Comparison of ENCODE assay signal across 8 cellular contexts in the genomic region with DNA sequence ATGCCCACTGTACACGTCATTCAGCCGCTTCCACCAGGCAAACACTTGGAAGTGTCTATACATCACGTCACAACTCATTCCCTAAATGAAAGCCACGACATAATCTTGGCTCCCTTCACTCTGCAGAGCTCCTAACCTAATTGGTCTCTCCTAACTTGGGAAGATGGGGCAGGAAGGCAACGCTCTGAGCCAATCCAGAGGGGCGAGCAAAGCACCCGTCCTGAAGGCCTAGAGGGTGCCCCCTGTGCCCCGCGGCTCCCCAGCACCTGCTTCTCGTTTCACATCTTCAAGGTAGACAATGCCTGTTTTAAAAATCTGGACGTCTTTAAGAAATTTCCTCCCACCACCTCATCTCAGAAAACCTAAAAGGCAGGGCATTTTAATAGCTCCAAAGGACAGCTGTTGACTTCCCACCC. TPM values are rescaled to one million over a fixed set of nuclear protein-coding genes. Genes with fewer than 3 reads are reported as not detected.
DNase-seq lines count a peak whose midpoint lies in the region; ATAC-seq and TF ChIP-seq lines count a peak whose summit lies in the region.

No MANE protein-coding gene starts in this region.

- DNase-seq in DND-41 (peak; percentile 12), MG63 (peak; percentile 37), chondrocyte (ENCODE audit: low spot score) (no peak), mesendoderm (peak; percentile 26), aorta (no peak), T-helper 9 cell (no peak), NCI-H187 (lab: John Stamatoyannopoulos, UW) (no peak)

- no peak overlapping the region for H2BK120ac ChIP-seq in mesendoderm (ENCODE audit: low read depth, low read length)

- H3K4me1 ChIP-seq in DND-41 (ENCODE audit: insufficient read depth, low read length): peaks cover 36% of the 10 kb centered on the region
- peaks cover 3% of the 10 kb centered on the region for H3K4me1 ChIP-seq in mesendoderm (ENCODE audit: control insufficient read depth, low read depth, low read length)
- peaks cover 0 to 2% of the 10 kb centered on the region in 2 donors for H3K4me1 ChIP-seq in aorta (ENCODE audit: control insufficient read depth in 1 of 2, insufficient read depth in 2 of 2, low read length in 2 of 2)

- H3K9me3 Mint-ChIP-seq in chondrocyte (ENCODE audit: low read depth): no peaks in the 10 kb centered on the region

- ATAC-seq in DND-41 (ENCODE audit: insufficient read depth, low read depth) (peak; percentile 25; the same call in 2 of the 3 replicates), aorta (ENCODE audit: low FRiP score) (no peak), GM21529 (IDR thresholded peaks at IDR 0.05; ENCODE audit: unreplicated experiment) (no peak)

- peaks cover 55% of the 10 kb centered on the region for H3K79me2 ChIP-seq in DND-41 (ENCODE audit: insufficient read depth, low read length)
- peaks cover 22% of the 10 kb centered on the region for H3K79me2 ChIP-seq in mesendoderm (ENCODE audit: control insufficient read depth, insufficient read depth, low read length)

- peaks cover 11% of the 10 kb centered on the region for H3K27me3 Mint-ChIP-seq in chondrocyte (ENCODE audit: low read depth)

- H2AK5ac ChIP-seq in mesendoderm (ENCODE audit: low read length): no peak overlapping the region

- H3K9ac ChIP-seq in DND-41 (ENCODE audit: low read depth, low read length) (peak overlapping the region; percentile 80), mesendoderm (ENCODE audit: low read length) (peak overlapping the region; percentile 97)

- whole genome bisulfite sequencing in mesendoderm (ENCODE audit: extremely low coverage, insufficient coverage, low lambda C conversion rate): no CpG with 5 or more reads among the region's 11 CpGs
- 5 to 8% methylated on average over 11 of the region's 11 CpGs for WGBS in aorta, 2 donors

- peaks cover 25% of the 10 kb centered on the region for H4K20me1 ChIP-seq in DND-41 (ENCODE audit: insufficient read depth, low read length)

- H3K36me3 ChIP-seq in DND-41 (ENCODE audit: insufficient read depth, low read length): peaks cover 46% of the 10 kb centered on the region
- H3K36me3 ChIP-seq in MG63: peaks cover 50% of the 10 kb centered on the region
- H3K36me3 ChIP-seq in mesendoderm (ENCODE audit: control insufficient read depth, insufficient read depth, low read length): peaks cover 6% of the 10 kb centered on the region
- H3K36me3 ChIP-seq in aorta (ENCODE audit: control insufficient read depth in 1 of 2, insufficient read depth in 2 of 2, low read length in 1 of 2): no peaks in the 10 kb centered on the region

- H2BK15ac ChIP-seq in mesendoderm (replicated peaks; ENCODE audit: low read depth): no peak overlapping the region

- H3K27ac ChIP-seq in DND-41 (ENCODE audit: low read length) (peak overlapping the region; percentile 75), mesendoderm (ENCODE audit: low read depth, low read length) (no peak overlapping the region), aorta (ENCODE audit: low read depth in 1 of 2, low read length in 2 of 2) (no peak overlapping the region)

- H2AFZ ChIP-seq in DND-41 (ENCODE audit: low read depth, low read length): peak overlapping the region; percentile 69

- peak overlapping the region; percentile 61 for H3K27ac Mint-ChIP-seq in chondrocyte (ENCODE audit: unreplicated experiment)

- peaks cover 20% of the 10 kb centered on the region for H3K4me1 Mint-ChIP-seq in chondrocyte (ENCODE audit: low read depth)

- TF ChIP-seq CTCF in DND-41 (IDR thresholded peaks at IDR 0.05; ENCODE audit: borderline replicate concordance, extremely low read depth, low read length, poor library complexity, severe bottlenecking) (no peak), chondrocyte (IDR thresholded peaks at IDR 0.05) (no peak)

- no peak overlapping the region for H2BK5ac ChIP-seq in mesendoderm (ENCODE audit: low read length)

- H3K9me3 ChIP-seq in DND-41 (ENCODE audit: insufficient read depth, low read length, severe bottlenecking): no peaks in the 10 kb centered on the region
- H3K9me3 ChIP-seq in MG63: no peaks in the 10 kb centered on the region
- H3K9me3 ChIP-seq in aorta (ENCODE audit: control insufficient read depth, low read length): no peaks in the 10 kb centered on the region

- H3K56ac ChIP-seq in mesendoderm (ENCODE audit: low read length): peak overlapping the region; percentile 94

- H3K79me1 ChIP-seq in mesendoderm (ENCODE audit: low read length): peaks cover 12% of the 10 kb centered on the region

- peaks cover 7% of the 10 kb centered on the region for H3K36me3 Mint-ChIP-seq in chondrocyte (ENCODE audit: low read depth)

- H3K4me2 ChIP-seq in DND-41 (ENCODE audit: insufficient read depth, low read length): peak overlapping the region; percentile 92
- peak overlapping the region; percentile 98 for H3K4me2 ChIP-seq in mesendoderm (ENCODE audit: low read length)

- peak overlapping the region; percentile 98 for H3K18ac ChIP-seq in mesendoderm (ENCODE audit: low read length)

- intact Hi-C loops in aorta (cut with DNase I): loop anchor here (5.0 kb wide), 1 partner anchor 170 kb away; the partner anchor contains the start of gene MMP15 (in 2 of the 2)

- peaks cover 11% of the 10 kb centered on the region for H3K27me3 ChIP-seq in DND-41 (ENCODE audit: insufficient read depth, low read length, poor library complexity)
- H3K27me3 ChIP-seq in MG63: peaks cover 8% of the 10 kb centered on the region; the same call in 1 of the 2 replicates
- no peaks in the 10 kb centered on the region for H3K27me3 ChIP-seq in mesendoderm (ENCODE audit: insufficient read depth, low read length, poor library complexity)
- H3K27me3 ChIP-seq in aorta (ENCODE audit: control insufficient read depth in 1 of 2, insufficient read depth in 2 of 2, low read length in 1 of 2): no peaks in the 10 kb centered on the region

- H3K23ac ChIP-seq in mesendoderm (ENCODE audit: low read length): peak overlapping the region; percentile 75

- H3K4ac ChIP-seq in mesendoderm (ENCODE audit: low read depth, low read length): no peak overlapping the region

- H4K8ac ChIP-seq in mesendoderm (ENCODE audit: low read depth, low read length): no peak overlapping the region

- H3K4me3 ChIP-seq in DND-41 (ENCODE audit: low read depth in 1 of 2, low read length in 2 of 2): peak overlapping the region; percentile 94 to 97
- H3K4me3 ChIP-seq in MG63: peak overlapping the region; percentile 84
- peak overlapping the region; percentile 92 for H3K4me3 ChIP-seq in mesendoderm (ENCODE audit: low read length)
- H3K4me3 ChIP-seq in aorta (ENCODE audit: low read length in 2 of 2): peak overlapping the region; percentile 93 to 99

- no peak overlapping the region for H4K5ac ChIP-seq in mesendoderm (ENCODE audit: low read length)

- peak overlapping the region; percentile 89 for H3K4me3 Mint-ChIP-seq in chondrocyte (ENCODE audit: unreplicated experiment)

RNA-seq across cellular contexts. Expression of gene CSNK2A2, which starts 1.0 kb away (rescaled TPM):
- 44.8 and 67.6 TPM in 2 replicates for total RNA-seq in MG63 (2014; rRNA removed; shearing (Covaris generic); ENCODE audit: low replicate concordance)
- total RNA-seq in chondrocyte (55.2 to 70.8 TPM (median 69.6 TPM) in 3 replicates), aorta (10 to 100 TPM; 42.5 to 56.8 TPM)
- 63.2 TPM for polyA plus RNA-seq in mesendoderm (2013, experiment 1 of 2)
- polyA plus RNA-seq in mesendoderm (2013, experiment 2 of 2): 63.0 TPM
- polyA plus RNA-seq in aorta: 10 to 100 TPM; 17.4 to 32.2 TPM

Comparison
In these comparisons a context has a peak if more than half of its experiments do, and no peak if none do; other contexts are left out.
1. DNase-seq: peak in DND-41 (single experiment), MG63 (single experiment) and mesendoderm (single experiment); none in chondrocyte (single experiment), aorta (0 of 2), T-helper 9 cell (single experiment) and NCI-H187 (0 of 2).
2. Peak in every context shown above with its lines, with median percentiles within 50 percentile points of each other: H3K4me3 ChIP-seq.